ENCODE assay signal across 8 cellular contexts in the genomic region with DNA sequence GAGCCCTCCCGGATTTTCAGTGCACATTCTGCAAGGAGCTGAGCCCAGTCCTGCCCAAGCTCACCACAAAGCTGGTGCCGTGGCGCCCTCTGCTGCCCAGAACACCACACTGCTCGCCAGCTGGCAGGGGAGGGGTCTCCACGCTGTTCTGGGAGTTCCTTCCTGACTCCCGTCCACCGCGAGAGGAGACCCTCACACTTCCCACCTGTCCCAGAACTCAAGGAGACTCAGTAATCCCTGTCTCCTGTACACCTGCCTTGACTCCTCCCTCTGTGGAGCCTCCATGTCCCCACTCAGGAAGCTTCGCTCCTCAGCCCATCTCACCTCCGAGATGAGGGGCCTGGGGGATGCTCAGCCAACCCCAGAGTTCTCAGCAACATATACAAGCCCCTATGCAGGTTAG. TPM values are rescaled to one million over a fixed set of nuclear protein-coding genes. Genes with fewer than 3 reads are reported as not detected.
DNase-seq lines count a peak whose midpoint lies in the region; ATAC-seq and TF ChIP-seq lines count a peak whose summit lies in the region.

No MANE protein-coding gene starts in this region.

- H3K79me2 ChIP-seq in GM23248 (ENCODE audit: insufficient read depth) = no peaks in the 10 kb centered on the region

- no peak overlapping the region for H3K4me2 ChIP-seq in GM23248 (ENCODE audit: unreplicated experiment)

- no peaks in the 10 kb centered on the region for H3K9me2 ChIP-seq in GM23248 (ENCODE audit: insufficient read depth)

- H3K4me1 ChIP-seq in GM23248 (ENCODE audit: insufficient read depth) = peaks cover 6% of the 10 kb centered on the region

- no peaks in the 10 kb centered on the region for H3F3A ChIP-seq in GM23248 (ENCODE audit: insufficient read depth)

- no peak overlapping the region for H3K4me3 ChIP-seq in GM23248

- intact Hi-C loops in left cardiac atrium (cut with DNase I) = loop anchor here (5.0 kb wide), 2 partner anchors 326 to 391 kb away; a partner anchor contains a TSS
- intact Hi-C loops in sciatic nerve (cut with DNase I) = loop anchor here (5.0 kb wide), 1 partner anchor 396 kb away; no protein-coding TSS in a partner anchor

- DNase-seq in AG09319 (ENCODE audit: extremely low read depth, low read depth) = no peak
- DNase-seq in GM23248 = peak; percentile 57
- DNase-seq in SKM-1 (lab: John Stamatoyannopoulos, UW; ENCODE audit: unreplicated experiment) = peak; percentile 36
- DNase-seq in activated naive CD8-positive, alpha-beta T cell treated with anti-CD3 and anti-CD28 coated beads, Interleukin-2, amount 50 U/mL, for 16 hours (ENCODE audit: low read depth, low spot score) = peak; percentile 37
- DNase-seq in left cardiac atrium = peak; percentile 74
- DNase-seq in sciatic nerve (ENCODE audit: low spot score) = peak; percentile 83
- DNase-seq in NCI-H1048 (lab: John Stamatoyannopoulos, UW) = no peak

- H3K9ac ChIP-seq in GM23248 = no peak overlapping the region

- WGBS in GM23248 (ENCODE audit: low coverage in 1 of 2, low lambda C conversion rate in 2 of 2, missing lambda C conversion rate in 2 of 2), 2 experiments = 12 to 16% methylated on average over 8 to 10 of the region's 10 CpGs

- no peaks in the 10 kb centered on the region for H3K36me3 ChIP-seq in GM23248 (ENCODE audit: low read depth)

- ATAC-seq in left cardiac atrium = peak; percentile 33 to 40
- peak; percentile 23 for ATAC-seq in sciatic nerve
- ATAC-seq in HG03342 (IDR thresholded peaks at IDR 0.05; ENCODE audit: unreplicated experiment) = no peak

- no peaks in the 10 kb centered on the region for H3K9me3 ChIP-seq in GM23248 (ENCODE audit: low read depth)

- no peaks in the 10 kb centered on the region for H4K20me1 ChIP-seq in GM23248 (ENCODE audit: insufficient read depth)

- H3K27me3 ChIP-seq in GM23248 (replicated peaks; ENCODE audit: insufficient read depth) = no peaks in the 10 kb centered on the region

- H2AFZ ChIP-seq in GM23248 = no peak overlapping the region

- peak; percentile 77 for TF ChIP-seq CTCF in AG09319 (IDR thresholded peaks at IDR 0.05; ENCODE audit: low read depth, low read length)

- H3K27ac ChIP-seq in GM23248 = no peak overlapping the region

- in situ Hi-C loops in GM23248 (cut with MboI) = no loop called here

RNA-seq across cellular contexts. Expression of a gene that starts 11.3 kb away (rescaled TPM):
- total RNA-seq in GM23248 (2014; rRNA removed; shearing (Covaris generic)) = not detected in 2 replicates
- 0.06 TPM in 1 of 2 replicates, not detected in the other for polyA plus RNA-seq in GM23248 (2016; fragmentation: Nextera tagmentation; extraction: Ambion mirVana)
- total RNA-seq in left cardiac atrium (under 1 TPM; 0.27 to 0.47 TPM), sciatic nerve (0.53 TPM)

Comparison
In these comparisons a context has a peak if more than half of its experiments do, and no peak if none do; other contexts are left out.
1. DNase-seq: peak in GM23248 (single experiment), SKM-1 (single experiment), activated naive CD8-positive, alpha-beta T cell treated with anti-CD3 and anti-CD28 coated beads, Interleukin-2, amount 50 U/mL, for 16 hours (single experiment), left cardiac atrium (single experiment) and sciatic nerve (single experiment); none in AG09319 (single experiment) and NCI-H1048 (single experiment).